Comparison of ENCODE assay signal across 8 cellular contexts in the genomic region with DNA sequence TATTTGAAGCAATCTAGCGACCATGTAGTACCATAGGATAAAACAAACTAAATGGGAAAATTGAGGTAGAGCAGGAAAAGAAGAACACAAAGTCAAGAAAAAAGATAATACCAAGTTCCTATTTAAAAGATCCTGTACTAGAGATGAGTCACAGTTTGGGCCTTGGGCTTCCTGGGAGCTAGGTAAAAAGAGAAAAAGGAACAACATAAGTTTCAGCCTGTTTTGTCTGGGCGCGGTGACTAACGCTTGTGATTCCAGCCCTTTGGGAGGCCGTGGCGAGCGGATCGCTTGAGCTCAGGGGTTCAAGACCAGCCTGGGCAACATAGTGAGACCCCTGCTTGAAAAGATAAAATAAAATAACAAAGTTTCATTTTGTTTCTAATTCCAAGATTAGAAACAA. TPM values are rescaled to one million over a fixed set of nuclear protein-coding genes. Genes with fewer than 3 reads are reported as not detected.
A peak's percentile ranks its signal among the peaks of the same experiment; 100 is the strongest.
DNase-seq lines count a peak whose midpoint lies in the region; ATAC-seq and TF ChIP-seq lines count a peak whose summit lies in the region.
"Had no signal": no experiment of that assay in that cellular context is flagged by ENCODE, and none has a peak within 500 bp of the region (broad histone marks: within the 10 kb centered on the region; RNA-seq: fewer than 3 reads in every experiment).

No MANE protein-coding gene starts in this region.

- H3K4me3 Mint-ChIP-seq in endothelial cell (ENCODE audit: unreplicated experiment): peak overlapping the region; percentile 98

- no peaks in the 10 kb centered on the region for H4K20me1 ChIP-seq in GM23248 (ENCODE audit: insufficient read depth)

- H3K27ac ChIP-seq in GM23248 (peak overlapping the region; percentile 65; the same call in 1 of the 2 replicates), Peyer's patch (peak overlapping the region in 2 of 4 donors; percentile 96 to 99), sigmoid colon (peak overlapping the region; percentile 92 to 100 (median 97))
- H3K27ac ChIP-seq: KMS-11 had no signal

- intact Hi-C loops in sigmoid colon (cut with DNase I): loop anchor here (5.0 to 10.0 kb wide), 3 partner anchors 139 to 1361 kb away; a partner anchor contains a TSS

- DNase-seq in GM23248 (peak; percentile 40), Peyer's patch (no peak), endothelial cell (ENCODE audit: low spot score) (no peak), sigmoid colon (no peak), LoVo (ENCODE audit: low spot score) (no peak), GM19240 (ENCODE audit: insufficient read length, low spot score) (no peak)

- in situ Hi-C loops in GM23248 (cut with MboI): no loop called here

- peak overlapping the region; percentile 83 for H3K9ac ChIP-seq in GM23248
- H3K9ac ChIP-seq: KMS-11 had no signal

- TF ChIP-seq POLR2A in Peyer's patch (IDR thresholded peaks at IDR 0.05) (no peak), sigmoid colon (IDR thresholded peaks at IDR 0.05) (no peak)

- H3K36me3 ChIP-seq in GM23248 (ENCODE audit: low read depth) (no peaks in the 10 kb centered on the region), Peyer's patch (no peaks in the 10 kb centered on the region), sigmoid colon (no peaks in the 10 kb centered on the region)

- peak overlapping the region; percentile 19 for H3K27ac Mint-ChIP-seq in endothelial cell (ENCODE audit: unreplicated experiment)

- H2AFZ ChIP-seq in GM23248: peak overlapping the region; percentile 77

- no peaks in the 10 kb centered on the region for H3K9me3 Mint-ChIP-seq in endothelial cell (ENCODE audit: unreplicated experiment)

- peaks cover 3% of the 10 kb centered on the region for H3K36me3 Mint-ChIP-seq in endothelial cell (ENCODE audit: low read depth, unreplicated experiment)

- H3F3A ChIP-seq in GM23248 (ENCODE audit: insufficient read depth): peaks cover 35% of the 10 kb centered on the region

- H3K4me1 ChIP-seq in GM23248 (ENCODE audit: insufficient read depth): peaks cover 22% of the 10 kb centered on the region
- H3K4me1 ChIP-seq in Peyer's patch: peaks cover 0 to 5% (median 0%) of the 10 kb centered on the region in 4 donors
- peaks cover 0 to 75% (median 51%) of the 10 kb centered on the region in 4 donors for H3K4me1 ChIP-seq in sigmoid colon

- H3K9me2 ChIP-seq in GM23248 (ENCODE audit: insufficient read depth): no peaks in the 10 kb centered on the region

- H3K4me2 ChIP-seq in GM23248 (ENCODE audit: unreplicated experiment): peak overlapping the region; percentile 78
- H3K4me2 ChIP-seq: KMS-11 had no signal

- H3K27me3 ChIP-seq in GM23248 (replicated peaks; ENCODE audit: insufficient read depth) (no peaks in the 10 kb centered on the region), Peyer's patch (no peaks in the 10 kb centered on the region), sigmoid colon (no peaks in the 10 kb centered on the region)

- WGBS in GM23248 (ENCODE audit: low coverage in 1 of 2, low lambda C conversion rate in 2 of 2, missing lambda C conversion rate in 2 of 2), 2 experiments: 97 to 98% methylated on average over 8 of the region's 8 CpGs
- 82 to 84% methylated on average over 8 of the region's 8 CpGs for WGBS in sigmoid colon, 2 donors

- TF ChIP-seq CTCF in Peyer's patch (IDR thresholded peaks at IDR 0.05): no peak
- TF ChIP-seq CTCF in endothelial cell (IDR thresholded peaks at IDR 0.05; ENCODE audit: unreplicated experiment): no peak
- TF ChIP-seq CTCF in sigmoid colon (IDR thresholded peaks at IDR 0.05): no peak

- ATAC-seq in GM21825 (IDR thresholded peaks at IDR 0.05; ENCODE audit: unreplicated experiment): no peak

- H3K79me2 ChIP-seq in GM23248 (ENCODE audit: insufficient read depth): peaks cover 52% of the 10 kb centered on the region

- H3K9me3 ChIP-seq in GM23248 (ENCODE audit: low read depth) (no peaks in the 10 kb centered on the region), Peyer's patch (no peaks in the 10 kb centered on the region), sigmoid colon (no peaks in the 10 kb centered on the region)

- H3K27me3 Mint-ChIP-seq in endothelial cell (ENCODE audit: unreplicated experiment): peaks cover 12% of the 10 kb centered on the region

- peaks cover 46% of the 10 kb centered on the region for H3K4me1 Mint-ChIP-seq in endothelial cell (ENCODE audit: unreplicated experiment)

- no peak for TF ChIP-seq EP300 in sigmoid colon (IDR thresholded peaks at IDR 0.05)

- H3K4me3 ChIP-seq in GM23248 (peak overlapping the region; percentile 92), Peyer's patch (peak overlapping the region in 3 of 4 donors; percentile 94), sigmoid colon (peak overlapping the region in 3 of 4 donors; percentile 90 to 98 (median 96))

RNA-seq across cellular contexts. Expression of a gene that starts 14.0 kb away (rescaled TPM):
- total RNA-seq in GM23248 (2014; rRNA removed; shearing (Covaris generic)): not detected in 2 replicates
- polyA plus RNA-seq in GM23248 (2016; fragmentation: Nextera tagmentation; extraction: Ambion mirVana) (0.30 TPM in 1 of 2 replicates, not detected in the other), sigmoid colon (1 to 10 TPM in 2 of 3 donors, not detected in 1; 6.5 to 9.1 TPM)
- total RNA-seq in Peyer's patch (10 to 100 TPM in 1 of 4 donors, under 1 TPM in 2, not detected in 1; 0.70 to 14.9 (median 0.94) TPM), endothelial cell (ENCODE audit: unreplicated experiment) (not detected), sigmoid colon (under 1 TPM in 1 of 4 donors, not detected in 3; 0.66 TPM)

RNA-seq across cellular contexts. Expression of a gene that starts 15.8 kb away (rescaled TPM):
- 43.3 and 49.4 TPM in 2 replicates for total RNA-seq in GM23248 (2014; rRNA removed; shearing (Covaris generic))
- polyA plus RNA-seq in GM23248 (2016; fragmentation: Nextera tagmentation; extraction: Ambion mirVana) (27.0 and 28.3 TPM in 2 replicates), sigmoid colon (10 to 100 TPM in 1 of 3 donors, 1 to 10 TPM in 2; 5.8 to 15.2 (median 6.6) TPM)
- total RNA-seq in Peyer's patch (10 to 100 TPM in 3 of 4 donors, 1 to 10 TPM in 1; 7.2 to 41.3 (median 12.1) TPM), endothelial cell (ENCODE audit: unreplicated experiment) (46.0 TPM), sigmoid colon (100 to 1,000 TPM in 3 of 4 donors, 10 to 100 TPM in 1; 88.5 to 179 (median 161) TPM)
